ENCODE assay signal across 12 cellular contexts in genomic region chr2:28004086-28004485, GRCh38.
DNase-seq lines count a peak whose midpoint lies in the region; ATAC-seq, FAIRE-seq and TF ChIP-seq lines count a peak whose summit lies in the region.
"Had no signal": no experiment of that assay in that cellular context is flagged by ENCODE, and none has a peak within 500 bp of the region (broad histone marks: within the 10 kb centered on the region; RNA-seq: fewer than 3 reads in every experiment).

No MANE protein-coding gene starts in this region.

- DNase-seq in activated CD4-positive, alpha-beta T cell treated with anti-CD3 and anti-CD28 coated beads for 48 hours: peak; percentile 27
- DNase-seq in activated CD4-positive, alpha-beta T cell treated with anti-CD3 and anti-CD28 coated beads, Interleukin-2, amount 10 ng/mL, durations not matched to agents 7 days and 5 days: no peak
- DNase-seq in NCI-H226 (peak; percentile 84), GM12878 (ENCODE audit: low read depth, low spot score) (no peak), UCSD-AML1 (lab: John Stamatoyannopoulos, UW; ENCODE audit: unreplicated experiment) (no peak), RPMI8226 (no peak), Right ventricle myocardium inferior (ENCODE audit: missing footprints) (no peak)
- DNase-seq in stimulated activated CD4-positive, alpha-beta T cell treated with anti-CD3 and anti-CD28 coated beads, Interleukin-4, amount 100 ng/mL, for 24 hours: peak; percentile 17
- DNase-seq: KG1 had no signal

- in situ Hi-C loops in GM12878 (cut with MboI): no loop called here

- peaks cover 13% of the 10 kb centered on the region for H3K4me1 Mint-ChIP-seq in activated CD4-positive, alpha-beta T cell treated with anti-CD3 and anti-CD28 coated beads, Interleukin-2, amount 10 ng/mL, durations not matched to agents 7 days and 5 days

- 0 out of 3 replicates have a peak, but pooled peaks have one; percentile 21 for ATAC-seq in GM12878
- ATAC-seq in Right ventricle myocardium inferior: no peak

- H3K9ac ChIP-seq in GM12878 (ENCODE audit: control insufficient read depth, insufficient read depth, low read length): no peak overlapping the region

- no peak for TF ChIP-seq EP300 in GM12878 (IDR thresholded peaks at IDR 0.05; ENCODE audit: borderline replicate concordance in 1 of 2, control insufficient read depth in 1 of 2, low read depth in 2 of 2, low read length in 2 of 2)

- H3K9me3 ChIP-seq in GM12878 (replicated peaks; ENCODE audit: control insufficient read depth, insufficient read depth, low read length): no peaks in the 10 kb centered on the region
- H3K9me3 ChIP-seq: HAP-1 had no signal

- peaks cover 12% of the 10 kb centered on the region for H3K36me3 Mint-ChIP-seq in activated CD4-positive, alpha-beta T cell treated with anti-CD3 and anti-CD28 coated beads, Interleukin-2, amount 10 ng/mL, durations not matched to agents 7 days and 5 days (ENCODE audit: low read depth)

- no peaks in the 10 kb centered on the region for H3K79me2 ChIP-seq in GM12878 (ENCODE audit: control insufficient read depth, insufficient read depth, low read length)

- no peak for TF ChIP-seq POLR2A in GM12878 (IDR thresholded peaks at IDR 0.05; ENCODE audit: low read depth, low read length)

- no peaks in the 10 kb centered on the region for H3K4me1 ChIP-seq in GM12878 (ENCODE audit: control insufficient read depth, insufficient read depth, low read length)
- H3K4me1 ChIP-seq: HAP-1 had no signal

- no peak overlapping the region for H3K4me3 Mint-ChIP-seq in activated CD4-positive, alpha-beta T cell treated with anti-CD3 and anti-CD28 coated beads, Interleukin-2, amount 10 ng/mL, durations not matched to agents 7 days and 5 days
- H3K4me3 Mint-ChIP-seq: nephron had no signal

- peaks cover 3% of the 10 kb centered on the region for H3K9me3 Mint-ChIP-seq in activated CD4-positive, alpha-beta T cell treated with anti-CD3 and anti-CD28 coated beads, Interleukin-2, amount 10 ng/mL, durations not matched to agents 7 days and 5 days

- H3K36me3 ChIP-seq in GM12878 (ENCODE audit: control insufficient read depth in 2 of 2, insufficient read depth in 2 of 2, low read length in 1 of 2): no peaks in the 10 kb centered on the region
- H3K36me3 ChIP-seq: HAP-1 had no signal

- SMC1A ChIA-PET in GM12878 (lab: Charles Lee; ENCODE audit: uncharacterized antibody, unreplicated experiment): interaction anchor here (0.6 to 4.1 kb wide), 4 partner anchors 10 to 117 kb away, joined by 3 to 13 read pairs (median 3); no protein-coding TSS in a partner anchor

- BruUV-seq in GM12878 (replicated peaks; lab: Mats Ljungman, UMichigan): no TSS peak

- intact Hi-C loops in GM12878 (cut with micrococcal nuclease; ENCODE audit: unreplicated experiment): no loop called here
- intact Hi-C loops in Right ventricle myocardium inferior (cut with DNase I): no loop called here

- CTCF ChIA-PET in activated CD4-positive, alpha-beta T cell treated with anti-CD3 and anti-CD28 coated beads, Interleukin-2, amount 10 ng/mL, durations not matched to agents 7 days and 5 days (lab: Charles Lee): interaction anchor here (0.7 to 1.2 kb wide), 4 partner anchors 8 to 85 kb away, joined by 3 to 5 read pairs (median 4); no protein-coding TSS in a partner anchor
- CTCF ChIA-PET in GM12878 (lab: Yijun Ruan, JAX): interaction anchor here (0.8 to 1.3 kb wide), 2 partner anchors 7 to 10 kb away, joined by 3 to 4 read pairs; no protein-coding TSS in a partner anchor

- no peak for TF ChIP-seq CTCF in GM12878 (IDR thresholded peaks at IDR 0.05 in 2 of 3, conservative IDR thresholded peaks at IDR 0.05 in 1 of 3; ENCODE audit: control insufficient read depth in 2 of 3, extremely low read depth in 1 of 3, insufficient read depth in 1 of 3, low read depth in 3 of 3, low read length in 3 of 3)

- H2AFZ ChIP-seq in GM12878 (ENCODE audit: control insufficient read depth, low read depth, low read length): no peak overlapping the region

- H3K27ac ChIP-seq in GM12878 (ENCODE audit: control insufficient read depth, insufficient read depth): no peak overlapping the region
- H3K27ac ChIP-seq: C4-2B had no signal

- H3K4me3 ChIP-seq in GM12878: no peak overlapping the region
- H3K4me3 ChIP-seq: HAP-1 had no signal

- no peaks in the 10 kb centered on the region for H3K27me3 ChIP-seq in GM12878 (replicated peaks in 1 of 2; ENCODE audit: control insufficient read depth in 2 of 2, insufficient read depth in 2 of 2, low read length in 1 of 2)

- H3K27me3 Mint-ChIP-seq in activated CD4-positive, alpha-beta T cell treated with anti-CD3 and anti-CD28 coated beads, Interleukin-2, amount 10 ng/mL, durations not matched to agents 7 days and 5 days: no peaks in the 10 kb centered on the region

- H3K4me2 ChIP-seq in GM12878 (ENCODE audit: control insufficient read depth, insufficient read depth): no peak overlapping the region

- RAD21 ChIA-PET in GM12878 (lab: Charles Lee; ENCODE audit: unreplicated experiment): no interaction called here

- H3K27ac Mint-ChIP-seq in activated CD4-positive, alpha-beta T cell treated with anti-CD3 and anti-CD28 coated beads, Interleukin-2, amount 10 ng/mL, durations not matched to agents 7 days and 5 days: no peak overlapping the region

- WGBS in GM12878 (ENCODE audit: insufficient coverage, insufficient replicate concordance, low lambda C conversion rate, missing lambda C conversion rate): 4% methylated on average over 2 of the region's 2 CpGs

- H4K20me1 ChIP-seq in GM12878 (ENCODE audit: control insufficient read depth, insufficient read depth): no peaks in the 10 kb centered on the region

- FAIRE-seq in GM12878 (lab: Jason Lieb, UNC): no peak

- TF ChIP-seq RAD21 in GM12878 (IDR thresholded peaks at IDR 0.05; ENCODE audit: insufficient read depth, low read depth, low read length): no peak

- POLR2A ChIA-PET in activated CD4-positive, alpha-beta T cell treated with anti-CD3 and anti-CD28 coated beads, Interleukin-2, amount 10 ng/mL, durations not matched to agents 7 days and 5 days (lab: Charles Lee): interaction anchor here (0.7 kb wide), 1 partner anchor 11 kb away, joined by 4 read pairs; no protein-coding TSS in a partner anchor
- POLR2A ChIA-PET in GM12878 (lab: Charles Lee): no interaction called here

TF ChIP-seq in GM12878, 131 proteins besides CTCF, POLR2A, EP300 and RAD21:
- TF ChIP-seq PML (IDR thresholded peaks at IDR 0.05; ENCODE audit: low read length): no peak
- peak; percentile 34; the same call in 1 of the 2 replicates for TF ChIP-seq RUNX3 (IDR thresholded peaks at IDR 0.05; ENCODE audit: low read length)

Comparison
In these comparisons a context has a peak if more than half of its experiments do, and no peak if none do; other contexts are left out.
1. DNase-seq: peak in activated CD4-positive, alpha-beta T cell treated with anti-CD3 and anti-CD28 coated beads for 48 hours (single experiment), NCI-H226 (single experiment) and stimulated activated CD4-positive, alpha-beta T cell treated with anti-CD3 and anti-CD28 coated beads, Interleukin-4, amount 100 ng/mL, for 24 hours (single experiment); none in activated CD4-positive, alpha-beta T cell treated with anti-CD3 and anti-CD28 coated beads, Interleukin-2, amount 10 ng/mL, durations not matched to agents 7 days and 5 days (single experiment), GM12878 (single experiment), UCSD-AML1 (single experiment), RPMI8226 (single experiment) and Right ventricle myocardium inferior (single experiment).